19 cellular contexts compared by ENCODE assay signal in the genomic region with DNA sequence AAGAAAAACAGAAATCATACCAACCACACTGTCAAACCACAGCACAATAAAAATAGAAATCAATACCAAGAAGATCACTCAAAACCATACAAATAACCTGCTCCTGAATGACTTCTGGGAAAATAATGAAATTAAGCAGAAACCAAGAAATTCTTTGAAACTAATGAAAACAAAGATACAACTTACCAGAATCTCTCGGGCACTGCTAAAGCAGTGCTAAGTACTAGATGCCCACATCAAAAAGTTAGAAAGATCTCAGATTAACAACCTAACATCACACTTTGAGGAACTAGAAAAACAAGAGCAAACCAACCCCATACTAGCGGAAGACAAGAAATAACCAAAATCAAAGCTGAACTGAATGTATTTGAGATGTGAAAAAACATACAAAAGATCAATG. TPM values are rescaled to one million over a fixed set of nuclear protein-coding genes. Genes with fewer than 3 reads are reported as not detected.
"Had no signal": no experiment of that assay in that cellular context is flagged by ENCODE, and none has a peak within 500 bp of the region (broad histone marks: within the 10 kb centered on the region; RNA-seq: fewer than 3 reads in every experiment).

No MANE protein-coding gene starts in this region.

- H3K27me3 ChIP-seq: SJCRH30 had no signal

- H3K27me3 Mint-ChIP-seq: activated CD4-positive, alpha-beta T cell treated with anti-CD3 and anti-CD28 coated beads for 36 hours had no signal

- H3K4me3 Mint-ChIP-seq: activated CD4-positive, alpha-beta T cell treated with anti-CD3 and anti-CD28 coated beads for 36 hours; nephron had no signal

- ATAC-seq: activated CD4-positive, alpha-beta T cell treated with anti-CD3 and anti-CD28 coated beads for 36 hours; left lobe of liver; psoas muscle had no signal

- H3K4me1 ChIP-seq: psoas muscle, SJCRH30 had no signal

- H3K27ac ChIP-seq: psoas muscle, SJCRH30, VCaP had no signal

- H3K36me3 ChIP-seq: SJCRH30 had no signal

- H3K27ac Mint-ChIP-seq: activated CD4-positive, alpha-beta T cell treated with anti-CD3 and anti-CD28 coated beads for 36 hours; nephron had no signal

- DNase-seq: activated CD4-positive, alpha-beta T cell treated with anti-CD3 and anti-CD28 coated beads for 36 hours; activated T-cell treated with anti-CD3 and anti-CD28 coated beads, Interleukin-2, amount 50 U/mL, for 48 hours; anterior cingulate cortex; glutamatergic neuron; mammary epithelial cell; occipital lobe; psoas muscle; SJCRH30; stimulated activated CD4-positive, alpha-beta T cell treated with anti-CD3 and anti-CD28 coated beads, Interleukin-12 subunit alpha, Interleukin-12 subunit beta, amount 100 ng/mL, for 4 hours; stimulated activated naive CD4-positive, alpha-beta T cell treated with Interleukin-2 at 50 U/mL for 16 hours had no signal

- H3K9me3 ChIP-seq: SJCRH30 had no signal

- H3K4me3 ChIP-seq: psoas muscle, SJCRH30 had no signal

RNA-seq across cellular contexts. Expression of a gene that starts 33.2 kb away (rescaled TPM):
- total RNA-seq: activated CD4-positive, alpha-beta T cell treated with anti-CD3 and anti-CD28 coated beads for 36 hours; cerebellum; left lobe of liver; mononuclear cell; occipital lobe; psoas muscle; SJCRH30; temporal lobe; ureter had no signal
- polyA plus RNA-seq: esophagus, mammary epithelial cell, psoas muscle had no signal

RNA-seq across cellular contexts. Expression of a gene that starts 45.7 kb away (rescaled TPM):
- total RNA-seq: activated CD4-positive, alpha-beta T cell treated with anti-CD3 and anti-CD28 coated beads for 36 hours; cerebellum; dermis microvascular lymphatic vessel endothelial cell; left lobe of liver; mammary epithelial cell; mononuclear cell; occipital lobe; psoas muscle; SJCRH30; temporal lobe; ureter had no signal
- polyA plus RNA-seq: esophagus, mammary epithelial cell, psoas muscle had no signal
